In genomic region chr19:41449079-41449864, GRCh38 we compare ENCODE assay signal across 8 cellular contexts. TPM values are rescaled to one million over a fixed set of nuclear protein-coding genes. Genes with fewer than 3 reads are reported as not detected.
DNase-seq lines count a peak whose midpoint lies in the region; ATAC-seq, FAIRE-seq and TF ChIP-seq lines count a peak whose summit lies in the region.

No MANE protein-coding gene starts in this region.

- no peak for FAIRE-seq in kidney (lab: Jason Lieb, UNC)

- H3K4me1 Mint-ChIP-seq in central memory CD8-positive, alpha-beta T cell = peaks cover 10% of the 10 kb centered on the region

- no peaks in the 10 kb centered on the region for H3K9me3 Mint-ChIP-seq in central memory CD8-positive, alpha-beta T cell

- intact Hi-C loops in kidney (cut with DNase I) = loop anchor here (10.0 kb wide), 1 partner anchor 126 kb away; the partner anchor contains the start of gene CEACAM21

- no peaks in the 10 kb centered on the region for H3K36me3 ChIP-seq in kidney (ENCODE audit: control insufficient read depth in 1 of 2, insufficient read depth in 2 of 2, low read length in 2 of 2)

- H3K9me3 ChIP-seq in kidney (ENCODE audit: control insufficient read depth in 1 of 2, low read length in 2 of 2) = no peaks in the 10 kb centered on the region

- H3K27ac Mint-ChIP-seq in central memory CD8-positive, alpha-beta T cell (ENCODE audit: low read depth) = no peak overlapping the region

- peak overlapping the region; percentile 11 to 46 for H3K4me3 ChIP-seq in kidney (ENCODE audit: low read length in 2 of 2)

- H3K4me3 Mint-ChIP-seq in central memory CD8-positive, alpha-beta T cell = peak overlapping the region; percentile 58

- DNase-seq in AG20443 (ENCODE audit: low spot score) (peak; percentile 92), NCI-H2227 (lab: John Stamatoyannopoulos, UW; ENCODE audit: unreplicated experiment) (peak; percentile 88), kidney (peak; percentile 88)
- peak; percentile 54 to 65 for DNase-seq in central memory CD8-positive, alpha-beta T cell (ENCODE audit: low spot score in 2 of 2)
- DNase-seq in stimulated activated CD4-positive, alpha-beta T cell treated with anti-CD3 and anti-CD28 coated beads, Interleukin-2, amount 100 ng/mL, for 4 hours (ENCODE audit: low read depth) = peak; percentile 41

- peak; percentile 96 for TF ChIP-seq CTCF in kidney (IDR thresholded peaks at IDR 0.05; ENCODE audit: borderline replicate concordance, extremely low read depth, insufficient read depth)

- peak overlapping the region in 1 of 2 donors; percentile 46 for H3K9ac ChIP-seq in kidney (ENCODE audit: low read length in 2 of 2)

- H3K36me3 Mint-ChIP-seq in central memory CD8-positive, alpha-beta T cell (ENCODE audit: insufficient read depth) = peaks cover 6% of the 10 kb centered on the region

- peak; percentile 62 for ATAC-seq in GM19463 (IDR thresholded peaks at IDR 0.05; ENCODE audit: unreplicated experiment)
- peak; percentile 80 to 85 for ATAC-seq in activated CD4-positive, CD25-positive, alpha-beta regulatory T cell treated with anti-CD3 and anti-CD28 coated beads, Interleukin-2, amount 50 U/mL, for 24 hours
- no peak for ATAC-seq in central memory CD8-positive, alpha-beta T cell (replicated peaks; ENCODE audit: extremely low read depth, poor library complexity, severe bottlenecking)
- no peak for ATAC-seq in GM18873 (IDR thresholded peaks at IDR 0.05; ENCODE audit: low FRiP score, unreplicated experiment)

- no peak overlapping the region for H3K27ac ChIP-seq in kidney (ENCODE audit: low read depth in 2 of 2, low read length in 2 of 2)

- H3K4me1 ChIP-seq in kidney (ENCODE audit: control insufficient read depth in 1 of 2, insufficient read depth in 1 of 2, low read depth in 1 of 2, low read length in 2 of 2) = no peaks in the 10 kb centered on the region

- H3K27me3 Mint-ChIP-seq in central memory CD8-positive, alpha-beta T cell = peaks cover 36% of the 10 kb centered on the region

RNA-seq across cellular contexts. Expression of gene ERICH4, which starts 6.3 kb away (rescaled TPM):
- not detected for total RNA-seq in kidney
- polyA plus RNA-seq in kidney (ENCODE audit: insufficient read depth, low read depth, low replicate concordance) = 23.1 TPM

RNA-seq across cellular contexts. Expression of gene DMAC2, which starts 9.6 kb away (rescaled TPM):
- total RNA-seq in kidney = 43.9 TPM
- polyA plus RNA-seq in kidney (ENCODE audit: insufficient read depth, low read depth, low replicate concordance) = 73.9 TPM

RNA-seq across cellular contexts. Expression of gene B3GNT8, which starts 22.1 kb away (rescaled TPM):
- 4.4 TPM for total RNA-seq in kidney
- polyA plus RNA-seq in kidney (ENCODE audit: insufficient read depth, low read depth, low replicate concordance) = 6.5 TPM

RNA-seq across cellular contexts. Expression of gene BCKDHA, which starts 51.7 kb away (rescaled TPM):
- total RNA-seq in kidney = 30.9 TPM
- polyA plus RNA-seq in kidney (ENCODE audit: insufficient read depth, low read depth, low replicate concordance) = 72.2 TPM

RNA-seq across cellular contexts. Expression of gene EXOSC5, which starts 52.1 kb away (rescaled TPM):
- total RNA-seq in kidney = 16.8 TPM
- polyA plus RNA-seq in kidney (ENCODE audit: insufficient read depth, low read depth, low replicate concordance) = 15.5 TPM

Comparison
In these comparisons a context has a peak if more than half of its experiments do, and no peak if none do; other contexts are left out.
1. DNase-seq: peak in every context shown above with its lines; median percentile 92 in AG20443; 88 in NCI-H2227; 88 in kidney; 60 in central memory CD8-positive, alpha-beta T cell; 41 in stimulated activated CD4-positive, alpha-beta T cell treated with anti-CD3 and anti-CD28 coated beads, Interleukin-2, amount 100 ng/mL, for 4 hours.
2. ATAC-seq: peak in GM19463 (single experiment) and activated CD4-positive, CD25-positive, alpha-beta regulatory T cell treated with anti-CD3 and anti-CD28 coated beads, Interleukin-2, amount 50 U/mL, for 24 hours (2 of 2); none in central memory CD8-positive, alpha-beta T cell (single experiment) and GM18873 (single experiment).